ENCODE assay signal across 8 cellular contexts in the genomic region with DNA sequence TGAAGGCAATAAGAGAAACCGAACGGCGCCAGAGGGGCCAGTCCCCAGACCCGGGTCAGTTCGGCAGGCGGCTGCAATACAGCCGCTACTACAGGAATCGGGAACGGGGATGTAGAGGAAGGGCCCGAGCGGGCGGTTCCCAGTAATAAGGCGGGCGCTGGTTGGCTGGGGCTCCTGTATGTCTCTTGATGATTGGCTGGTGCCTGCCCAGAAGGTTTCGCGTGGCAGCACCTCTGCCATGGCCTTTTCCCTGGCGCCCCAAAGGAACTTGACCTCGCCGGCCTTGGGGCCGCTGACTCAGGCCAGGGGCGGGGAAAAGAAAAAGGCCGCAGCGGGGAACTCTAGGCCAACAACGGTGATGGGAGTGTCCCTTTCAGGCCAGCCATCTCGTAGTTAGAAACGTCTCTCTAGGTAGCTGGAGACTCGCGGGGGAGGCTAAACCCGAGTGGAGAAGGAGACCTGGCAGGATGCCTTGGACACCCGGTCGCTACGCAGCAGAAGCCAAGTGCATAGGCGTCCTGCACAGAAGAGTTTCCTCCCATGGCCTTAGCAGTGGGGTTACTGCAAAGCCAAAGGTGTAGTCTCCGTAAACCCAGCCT. TPM values are rescaled to one million over a fixed set of nuclear protein-coding genes. Genes with fewer than 3 reads are reported as not detected.
DNase-seq lines count a peak whose midpoint lies in the region; ATAC-seq, FAIRE-seq and TF ChIP-seq lines count a peak whose summit lies in the region.

A gene with protein sequence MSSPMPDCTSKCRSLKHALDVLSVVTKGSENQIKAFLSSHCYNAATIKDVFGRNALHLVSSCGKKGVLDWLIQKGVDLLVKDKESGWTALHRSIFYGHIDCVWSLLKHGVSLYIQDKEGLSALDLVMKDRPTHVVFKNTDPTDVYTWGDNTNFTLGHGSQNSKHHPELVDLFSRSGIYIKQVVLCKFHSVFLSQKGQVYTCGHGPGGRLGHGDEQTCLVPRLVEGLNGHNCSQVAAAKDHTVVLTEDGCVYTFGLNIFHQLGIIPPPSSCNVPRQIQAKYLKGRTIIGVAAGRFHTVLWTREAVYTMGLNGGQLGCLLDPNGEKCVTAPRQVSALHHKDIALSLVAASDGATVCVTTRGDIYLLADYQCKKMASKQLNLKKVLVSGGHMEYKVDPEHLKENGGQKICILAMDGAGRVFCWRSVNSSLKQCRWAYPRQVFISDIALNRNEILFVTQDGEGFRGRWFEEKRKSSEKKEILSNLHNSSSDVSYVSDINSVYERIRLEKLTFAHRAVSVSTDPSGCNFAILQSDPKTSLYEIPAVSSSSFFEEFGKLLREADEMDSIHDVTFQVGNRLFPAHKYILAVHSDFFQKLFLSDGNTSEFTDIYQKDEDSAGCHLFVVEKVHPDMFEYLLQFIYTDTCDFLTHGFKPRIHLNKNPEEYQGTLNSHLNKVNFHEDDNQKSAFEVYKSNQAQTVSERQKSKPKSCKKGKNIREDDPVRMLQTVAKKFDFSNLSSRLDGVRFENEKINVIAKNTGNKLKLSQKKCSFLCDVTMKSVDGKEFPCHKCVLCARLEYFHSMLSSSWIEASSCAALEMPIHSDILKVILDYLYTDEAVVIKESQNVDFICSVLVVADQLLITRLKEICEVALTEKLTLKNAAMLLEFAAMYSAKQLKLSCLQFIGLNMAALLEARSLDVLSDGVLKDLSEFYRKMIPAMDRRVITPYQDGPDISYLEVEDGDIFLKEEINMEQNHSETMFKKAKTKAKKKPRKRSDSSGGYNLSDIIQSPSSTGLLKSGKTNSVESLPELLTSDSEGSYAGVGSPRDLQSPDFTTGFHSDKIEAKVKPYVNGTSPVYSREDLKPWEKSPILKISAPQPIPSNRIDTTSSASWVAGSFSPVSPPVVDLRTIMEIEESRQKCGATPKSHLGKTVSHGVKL (N-terminal part only) (minus strand): TSS at position 111 of the 599 bp plus-strand sequence. CDS start 7,258 bp downstream, outside the sequence.

- H3K56ac ChIP-seq in H1 (replicated peaks; ENCODE audit: insufficient read length, low read depth, low read length) (peak within 1 kb of the TSS; percentile 62), mesendoderm (ENCODE audit: low read length) (peak within 1 kb of the TSS; percentile 98)

- peaks cover 5 to 42% of the 10 kb centered on the region in 2 experiments for H3K79me2 ChIP-seq in H1 (ENCODE audit: control insufficient read depth in 1 of 2, insufficient read depth in 2 of 2, low read length in 2 of 2)
- peaks cover 23% of the 10 kb centered on the region for H3K79me2 ChIP-seq in mesendoderm (ENCODE audit: control insufficient read depth, insufficient read depth, low read length)

- H2BK5ac ChIP-seq in H1 (ENCODE audit: low read depth, low read length) (peak within 1 kb of the TSS; percentile 92), mesendoderm (ENCODE audit: low read length) (peak within 1 kb of the TSS; percentile 79)

- peak; percentile 84 for DNase-seq in COLO668 (lab: John Stamatoyannopoulos, UW; ENCODE audit: unreplicated experiment)
- DNase-seq in HT1080 (ENCODE audit: low read depth): peak; percentile 92
- DNase-seq in NOMO-1 treated with DMSO at 0.1 percent for 48 hours (lab: John Stamatoyannopoulos, UW; ENCODE audit: unreplicated experiment): peak; percentile 90
- DNase-seq in activated CD8-positive, alpha-beta memory T cell treated with anti-CD3 and anti-CD28 coated beads for 4 hours (ENCODE audit: low read depth in 2 of 2): peak; percentile 75 to 85
- peak; percentile 84 to 98 for DNase-seq in H1 (ENCODE audit: low read depth in 1 of 2, low spot score in 2 of 2)
- DNase-seq in mesendoderm: peak; percentile 97
- DNase-seq in stimulated activated CD8-positive, alpha-beta memory T cell treated with anti-CD3 and anti-CD28 coated beads, Interleukin-15, amount 100 ng/mL, for 24 hours (ENCODE audit: low read depth): peak; percentile 87

- peak within 1 kb of the TSS; percentile 100 for H2AFZ ChIP-seq in H1 (ENCODE audit: low read length)

- TF ChIP-seq POLR2A in H1 (IDR thresholded peaks at IDR 0.05; ENCODE audit: control extremely low read depth in 1 of 2, low read depth in 2 of 2, low read length in 2 of 2): peak in 1 of 2 experiments; percentile 77; a peak in 2 of 3 replicates

- peak within 1 kb of the TSS; percentile 95; the same call in 1 of the 2 replicates for H2BK12ac ChIP-seq in H1 (ENCODE audit: low read depth, low read length)

- FAIRE-seq in H1 (lab: Jason Lieb, UNC): no peak

- peak within 1 kb of the TSS; percentile 93 for H3K18ac ChIP-seq in H1 (ENCODE audit: extremely low read depth, low read length)
- H3K18ac ChIP-seq in mesendoderm (ENCODE audit: low read length): peak within 1 kb of the TSS; percentile 89

- no peaks in the 10 kb centered on the region for H3K27me3 ChIP-seq in H1 (replicated peaks in 1 of 4; ENCODE audit: control insufficient read depth in 3 of 4, extremely low read depth in 1 of 4, insufficient read depth in 3 of 4, low read length in 3 of 4)
- H3K27me3 ChIP-seq in mesendoderm (ENCODE audit: insufficient read depth, low read length, poor library complexity): no peaks in the 10 kb centered on the region

- H3K4me1 ChIP-seq in H1 (replicated peaks in 1 of 4; ENCODE audit: control insufficient read depth in 3 of 4, insufficient read depth in 4 of 4, low read length in 3 of 4) (peaks cover 0 to 5% (median 4%) of the 10 kb centered on the region in 4 experiments; a peak in 3 of 7 replicates), mesendoderm (ENCODE audit: control insufficient read depth, low read depth, low read length) (peaks cover 5% of the 10 kb centered on the region)

- POLR2A ChIA-PET in H1 (lab: Charles Lee; ENCODE audit: partially characterized antibody): interaction anchor here (0.7 to 1.7 kb wide), 3 partner anchors 8 to 820 kb away, joined by 3 to 5 read pairs (median 3); a partner anchor contains a TSS

- H2BK20ac ChIP-seq in H1 (ENCODE audit: low read length): no peak within 1 kb of the TSS

- H4K20me1 ChIP-seq in H1 (replicated peaks in 1 of 2; ENCODE audit: control insufficient read depth in 1 of 2, insufficient read depth in 2 of 2, low read length in 2 of 2): peaks cover 0 to 2% of the 10 kb centered on the region in 2 experiments

- H2BK15ac ChIP-seq in H1 (ENCODE audit: low read length) (peak within 1 kb of the TSS; percentile 95; the same call in 1 of the 2 replicates), mesendoderm (replicated peaks; ENCODE audit: low read depth) (peak within 1 kb of the TSS; percentile 19)

- H3K23ac ChIP-seq in H1 (ENCODE audit: insufficient read length): no peak within 1 kb of the TSS
- H3K23ac ChIP-seq in mesendoderm (ENCODE audit: low read length): peak within 1 kb of the TSS; percentile 56

- peaks cover 4% of the 10 kb centered on the region; the same call in 1 of the 2 replicates for H3K23me2 ChIP-seq in H1 (ENCODE audit: low read depth, low read length)

- CTCF ChIA-PET in H1 (lab: Charles Lee; ENCODE audit: partially characterized antibody): interaction anchor here (1.3 to 2.0 kb wide), 7 partner anchors 22 to 820 kb away, joined by 3 to 10 read pairs (median 4); a partner anchor contains a TSS

- H3K4me3 ChIP-seq in H1 (ENCODE audit: extremely low read depth in 1 of 4, insufficient read depth in 2 of 4, low read depth in 3 of 4, low read length in 4 of 4) (peak within 1 kb of the TSS; percentile 84 to 95 (median 89)), mesendoderm (ENCODE audit: low read length) (peak within 1 kb of the TSS; percentile 95)

- H2AK5ac ChIP-seq in H1 (ENCODE audit: low read depth, low read length) (no peak within 1 kb of the TSS), mesendoderm (ENCODE audit: low read length) (peak within 1 kb of the TSS; percentile 50)

- no peak for TF ChIP-seq EP300 in H1 (IDR thresholded peaks at IDR 0.05; ENCODE audit: borderline replicate concordance in 1 of 2, low read depth in 2 of 2, low read length in 2 of 2)

- 3% methylated on average over 34 of the region's 34 CpGs; no CpG with 5 or more reads in 1 of the 2 experiments for WGBS in H1 (ENCODE audit: extremely low coverage in 1 of 2, insufficient coverage in 1 of 2, insufficient read length in 1 of 2, insufficient replicate concordance in 2 of 2, low coverage in 1 of 2, low lambda C conversion rate in 2 of 2, missing lambda C conversion rate in 1 of 2), 2 experiments
- WGBS in mesendoderm (ENCODE audit: extremely low coverage, insufficient coverage, low lambda C conversion rate): no CpG with 5 or more reads among the region's 34 CpGs

- TF ChIP-seq RAD21 in H1 (IDR thresholded peaks at IDR 0.05 in 1 of 2, conservative IDR thresholded peaks at IDR 0.05 in 1 of 2; ENCODE audit: low read depth in 2 of 2, low read length in 2 of 2): no peak

- no peaks in the 10 kb centered on the region for H3K9me3 ChIP-seq in H1 (ENCODE audit: insufficient read depth in 2 of 2, low read depth in 1 of 2, low read length in 1 of 2)

- H3K36me3 ChIP-seq in H1 (ENCODE audit: control insufficient read depth in 2 of 4, insufficient read depth in 4 of 4, low read length in 3 of 4) (peaks cover 0 to 6% (median 0%) of the 10 kb centered on the region in 4 experiments; a peak in 1 of 8 replicates), mesendoderm (ENCODE audit: control insufficient read depth, insufficient read depth, low read length) (no peaks in the 10 kb centered on the region)

- H3K14ac ChIP-seq in H1 (ENCODE audit: insufficient read length): no peak within 1 kb of the TSS

- H3K9ac ChIP-seq in H1 (replicated peaks in 1 of 4; ENCODE audit: extremely low read depth in 1 of 4, low read depth in 3 of 4, low read length in 3 of 4) (peak within 1 kb of the TSS; percentile 36 to 87 (median 78)), mesendoderm (ENCODE audit: low read length) (peak within 1 kb of the TSS; percentile 95)

- no peaks in the 10 kb centered on the region; the same call in 1 of the 2 replicates for H3K79me1 ChIP-seq in H1 (ENCODE audit: low read depth, low read length)
- H3K79me1 ChIP-seq in mesendoderm (ENCODE audit: low read length): peaks cover 4% of the 10 kb centered on the region

- H3K4me2 ChIP-seq in H1 (ENCODE audit: insufficient read depth in 1 of 2, low read depth in 2 of 2, low read length in 2 of 2): peak within 1 kb of the TSS; percentile 67 to 98
- H3K4me2 ChIP-seq in mesendoderm (ENCODE audit: low read length): peak within 1 kb of the TSS; percentile 93

- H4K5ac ChIP-seq in H1 (ENCODE audit: insufficient read length, low read depth, low read length): peak within 1 kb of the TSS; percentile 86
- H4K5ac ChIP-seq in mesendoderm (ENCODE audit: low read length): peak within 1 kb of the TSS; percentile 5

- peak within 1 kb of the TSS; percentile 47 for H2BK120ac ChIP-seq in H1 (replicated peaks; ENCODE audit: low read depth, low read length)
- H2BK120ac ChIP-seq in mesendoderm (ENCODE audit: low read depth, low read length): no peak within 1 kb of the TSS

- H4K91ac ChIP-seq in H1 (replicated peaks; ENCODE audit: insufficient read length, low read length): no peak within 1 kb of the TSS

- H3K27ac ChIP-seq in H1 (ENCODE audit: low read depth, low read length): peak within 1 kb of the TSS; percentile 76; the same call in 1 of the 2 replicates
- H3K27ac ChIP-seq in mesendoderm (ENCODE audit: low read depth, low read length): peak within 1 kb of the TSS; percentile 97

- no peak for TF ChIP-seq CTCF in H1 (IDR thresholded peaks at IDR 0.05; ENCODE audit: control extremely low read depth in 1 of 3, insufficient read depth in 1 of 3, low read depth in 1 of 3, low read length in 3 of 3)

- H4K8ac ChIP-seq in H1 (ENCODE audit: extremely low read depth, insufficient read depth, low read length) (peak within 1 kb of the TSS; percentile 84), mesendoderm (ENCODE audit: low read depth, low read length) (no peak within 1 kb of the TSS)

- ATAC-seq in GM21360 (IDR thresholded peaks at IDR 0.05; ENCODE audit: unreplicated experiment): peak; percentile 92

- H3K4ac ChIP-seq in H1 (replicated peaks; ENCODE audit: insufficient read length, low read depth, low read length): no peak within 1 kb of the TSS
- peak within 1 kb of the TSS; percentile 98 for H3K4ac ChIP-seq in mesendoderm (ENCODE audit: low read depth, low read length)

RNA-seq across cellular contexts. Expression of the gene that starts here (rescaled TPM):
- total RNA-seq in HT1080 (2014; rRNA removed; shearing (Covaris generic)): 19.5 and 22.5 TPM in 2 replicates
- 18.0 and 23.3 TPM in 2 replicates for polyA plus RNA-seq in HT1080 (2015; cell fraction: cytosol; rRNA removed)
- polyA plus RNA-seq in HT1080 (2015; cell fraction: nucleus; rRNA removed): 29.6 and 33.6 TPM in 2 replicates
- 23.1 and 24.2 TPM in 2 replicates for total RNA-seq in H1 (2021; fragmentation: NEBNext Ultra II Directional; extraction: Animal tissue kit (Norgen Biotek cat#: 25700))
- 2.8 and 4.6 TPM in 2 replicates for polyA plus RNA-seq in H1 (2011; rRNA removed)
- 6.6 TPM for polyA plus RNA-seq in H1 (2011; cell fraction: cytosol; rRNA removed)
- polyA plus RNA-seq in H1 (2011; cell fraction: nucleus; rRNA removed): 4.0 TPM
- 6.4 to 13.9 TPM (median 9.6 TPM) in 4 replicates for polyA plus RNA-seq in H1 (2012, experiment 1 of 2)
- polyA plus RNA-seq in H1 (2012, experiment 2 of 2): 0.96 TPM
- 11.8 TPM for polyA plus RNA-seq in H1 (2013, experiment 1 of 2)
- 10.1 TPM for polyA plus RNA-seq in H1 (2013, experiment 2 of 2)
- 27.6 and 29.1 TPM in 2 replicates for polyA minus RNA-seq in H1 (2011; rRNA and poly(A)+ RNA removed)
- polyA minus RNA-seq in H1 (2011; cell fraction: cytosol; rRNA and poly(A)+ RNA removed): 13.3 TPM
- 42.2 TPM for polyA minus RNA-seq in H1 (2011; cell fraction: nucleus; rRNA and poly(A)+ RNA removed)
- 13.9 TPM for polyA plus RNA-seq in mesendoderm (2013, experiment 1 of 2)
- polyA plus RNA-seq in mesendoderm (2013, experiment 2 of 2): 14.1 TPM

Comparison
In these comparisons a context has a peak if more than half of its experiments do, and no peak if none do; other contexts are left out.
1. Peak in every context shown above with its lines: DNase-seq, ATAC-seq, H3K4me3 ChIP-seq and H3K27ac ChIP-seq.